ENCODE assay signal across 8 cellular contexts in the genomic region with DNA sequence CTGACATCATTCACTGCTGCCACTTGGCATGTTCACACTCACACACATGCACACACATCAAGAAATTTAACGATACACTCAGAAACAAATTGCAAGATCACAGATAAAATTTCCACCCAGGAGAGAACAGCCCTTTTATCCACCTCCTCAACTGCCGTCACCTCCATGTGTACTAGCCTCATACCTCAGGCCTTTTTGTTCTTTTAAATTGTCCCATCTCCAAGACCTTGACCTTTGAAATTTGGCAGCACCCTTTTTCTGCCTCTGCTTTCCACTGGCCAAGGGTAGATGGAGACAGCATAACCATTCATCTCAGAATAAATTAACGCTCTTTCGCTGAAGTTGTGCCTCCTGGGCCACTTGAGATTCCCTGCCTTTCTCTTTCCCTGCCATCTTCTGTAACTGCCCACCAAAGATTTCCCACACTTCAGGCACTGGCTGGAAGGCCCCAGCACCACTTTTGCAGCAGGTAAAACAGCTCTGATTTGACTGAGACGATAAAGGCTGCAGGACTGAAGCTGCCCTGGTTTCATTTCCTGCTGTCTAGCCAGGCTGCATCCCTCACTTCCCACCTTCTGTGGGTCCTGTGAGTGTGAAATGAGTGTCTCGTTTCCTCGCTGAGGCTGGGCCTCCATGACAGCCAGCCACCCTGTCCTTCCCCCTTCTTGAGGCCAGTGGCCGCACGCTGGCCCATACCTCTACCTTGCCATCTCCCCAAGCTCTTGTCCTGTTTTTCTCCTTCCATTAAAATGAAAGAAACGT. TPM values are rescaled to one million over a fixed set of nuclear protein-coding genes. Genes with fewer than 3 reads are reported as not detected.
DNase-seq lines count a peak whose midpoint lies in the region; ATAC-seq and TF ChIP-seq lines count a peak whose summit lies in the region.

No MANE protein-coding gene starts in this region.

- H3K4me3 Mint-ChIP-seq in T-helper 2 cell treated with Interferon-gamma antibody and Interleukin-4, amounts not matched to agents 5 μg/mL and 100 μg/mL, for 36 hours, result peak overlapping the region; percentile 47

- peak overlapping the region; percentile 45 for H3K27ac Mint-ChIP-seq in T-helper 2 cell treated with Interferon-gamma antibody and Interleukin-4, amounts not matched to agents 5 μg/mL and 100 μg/mL, for 36 hours

- no peak overlapping the region for H3K4me3 ChIP-seq in left ventricle myocardium inferior
- H3K4me3 ChIP-seq in GM23248, result no peak overlapping the region

- peaks cover 88% of the 10 kb centered on the region for H3K79me2 ChIP-seq in GM23248 (ENCODE audit: insufficient read depth)

- H3K9me3 Mint-ChIP-seq in T-helper 2 cell treated with Interferon-gamma antibody and Interleukin-4, amounts not matched to agents 5 μg/mL and 100 μg/mL, for 36 hours, result no peaks in the 10 kb centered on the region

- H3K9me3 ChIP-seq in left ventricle myocardium inferior (replicated peaks) (no peaks in the 10 kb centered on the region), GM23248 (ENCODE audit: low read depth) (no peaks in the 10 kb centered on the region)

- DNase-seq in T-helper 2 cell treated with Interferon-gamma antibody and Interleukin-4, amounts not matched to agents 5 μg/mL and 100 μg/mL, for 36 hours (ENCODE audit: low spot score), result peak; percentile 34
- DNase-seq in left ventricle myocardium inferior (no peak), GM23248 (no peak), mesenteric fat pad (ENCODE audit: low spot score) (no peak), T1000 (lab: John Stamatoyannopoulos, UW) (no peak), superior temporal gyrus (ENCODE audit: extremely low spot score) (no peak)

- no peaks in the 10 kb centered on the region for H4K20me1 ChIP-seq in GM23248 (ENCODE audit: insufficient read depth)

- no peaks in the 10 kb centered on the region for H3K27me3 Mint-ChIP-seq in T-helper 2 cell treated with Interferon-gamma antibody and Interleukin-4, amounts not matched to agents 5 μg/mL and 100 μg/mL, for 36 hours (ENCODE audit: low read depth)

- H3K4me2 ChIP-seq in GM23248 (ENCODE audit: unreplicated experiment), result no peak overlapping the region

- WGBS in GM23248 (ENCODE audit: low coverage in 1 of 2, low lambda C conversion rate in 2 of 2, missing lambda C conversion rate in 2 of 2), 2 experiments, result 93 to 96% methylated on average over 9 to 10 of the region's 10 CpGs

- peaks cover 38% of the 10 kb centered on the region for H3F3A ChIP-seq in GM23248 (ENCODE audit: insufficient read depth)

- H3K4me1 ChIP-seq in left ventricle myocardium inferior (peaks cover 100% of the 10 kb centered on the region), GM23248 (ENCODE audit: insufficient read depth) (peaks cover 40% of the 10 kb centered on the region)

- peak overlapping the region; percentile 84 for H3K27ac ChIP-seq in left ventricle myocardium inferior (replicated peaks)
- no peak overlapping the region for H3K27ac ChIP-seq in GM23248

- H3K9ac ChIP-seq in GM23248, result no peak overlapping the region

- H3K36me3 ChIP-seq in left ventricle myocardium inferior, result no peaks in the 10 kb centered on the region
- H3K36me3 ChIP-seq in GM23248 (ENCODE audit: low read depth), result no peaks in the 10 kb centered on the region; the same call in 1 of the 2 replicates

- intact Hi-C loops in left ventricle myocardium inferior (cut with micrococcal nuclease), result no loop called here

- no peaks in the 10 kb centered on the region for H3K27me3 ChIP-seq in left ventricle myocardium inferior (ENCODE audit: low read depth)
- H3K27me3 ChIP-seq in GM23248 (replicated peaks; ENCODE audit: insufficient read depth), result no peaks in the 10 kb centered on the region

- H3K4me1 Mint-ChIP-seq in T-helper 2 cell treated with Interferon-gamma antibody and Interleukin-4, amounts not matched to agents 5 μg/mL and 100 μg/mL, for 36 hours (ENCODE audit: low read depth), result peaks cover 67% of the 10 kb centered on the region

- H3K36me3 Mint-ChIP-seq in T-helper 2 cell treated with Interferon-gamma antibody and Interleukin-4, amounts not matched to agents 5 μg/mL and 100 μg/mL, for 36 hours (ENCODE audit: low read depth), result peaks cover 12% of the 10 kb centered on the region

- H2AFZ ChIP-seq in GM23248, result no peak overlapping the region

- H3K9me2 ChIP-seq in GM23248 (ENCODE audit: insufficient read depth), result no peaks in the 10 kb centered on the region

- ATAC-seq in GM18508 (IDR thresholded peaks at IDR 0.05; ENCODE audit: insufficient read depth, unreplicated experiment) (peak; percentile 45), GM21825 (IDR thresholded peaks at IDR 0.05; ENCODE audit: unreplicated experiment) (peak; percentile 74)

- no peak for TF ChIP-seq CTCF in left ventricle myocardium inferior (IDR thresholded peaks at IDR 0.05; ENCODE audit: borderline replicate concordance)

- in situ Hi-C loops in GM23248 (cut with MboI), result no loop called here

RNA-seq across cellular contexts. Expression of a gene that starts 39.3 kb away (rescaled TPM):
- 76.5 TPM for total RNA-seq in left ventricle myocardium inferior
- 59.9 and 79.5 TPM in 2 replicates for total RNA-seq in GM23248 (2014; rRNA removed; shearing (Covaris generic))
- 46.7 and 49.1 TPM in 2 replicates for polyA plus RNA-seq in GM23248 (2016; fragmentation: Nextera tagmentation; extraction: Ambion mirVana)
- total RNA-seq in mesenteric fat pad, result 80.0 TPM
